Comparison of ENCODE assay signal across 8 cellular contexts in genomic region chr7:137656227-137656849, GRCh38.
A peak's percentile ranks its signal among the peaks of the same experiment; 100 is the strongest.
DNase-seq lines count a peak whose midpoint lies in the region; ATAC-seq, FAIRE-seq and TF ChIP-seq lines count a peak whose summit lies in the region.

No MANE protein-coding gene starts in this region.

- H3K27ac Mint-ChIP-seq in naive thymus-derived CD4-positive, alpha-beta T cell, result no peak overlapping the region

- POLR2A ChIA-PET in naive thymus-derived CD4-positive, alpha-beta T cell (lab: Charles Lee), result interaction anchor here (0.7 kb wide), 1 partner anchor 207 kb away, joined by 3 read pairs; no protein-coding TSS in a partner anchor

- H3K9me3 Mint-ChIP-seq in naive thymus-derived CD4-positive, alpha-beta T cell, result no peaks in the 10 kb centered on the region

- no peak for TF ChIP-seq POLR2A in esophagus squamous epithelium (IDR thresholded peaks at IDR 0.05)

- H3K4me3 ChIP-seq in esophagus squamous epithelium (no peak overlapping the region), subcutaneous abdominal adipose tissue (ENCODE audit: low read depth in 1 of 5, low read length in 5 of 5) (no peak overlapping the region)
- H3K4me3 ChIP-seq in naive thymus-derived CD4-positive, alpha-beta T cell (ENCODE audit: low read length), result no peak overlapping the region

- H3K36me3 Mint-ChIP-seq in naive thymus-derived CD4-positive, alpha-beta T cell, result no peaks in the 10 kb centered on the region

- H3K27me3 ChIP-seq in esophagus squamous epithelium (no peaks in the 10 kb centered on the region), subcutaneous abdominal adipose tissue (ENCODE audit: control insufficient read depth in 5 of 5, insufficient read depth in 4 of 5, low read length in 5 of 5) (no peaks in the 10 kb centered on the region)
- no peaks in the 10 kb centered on the region for H3K27me3 ChIP-seq in naive thymus-derived CD4-positive, alpha-beta T cell (ENCODE audit: control insufficient read depth in 2 of 2, insufficient read depth in 2 of 2, low read length in 2 of 2)

- peaks cover 0 to 19% (median 3%) of the 10 kb centered on the region in 3 donors for H3K4me1 ChIP-seq in esophagus squamous epithelium
- H3K4me1 ChIP-seq in naive thymus-derived CD4-positive, alpha-beta T cell (ENCODE audit: control insufficient read depth in 2 of 2, insufficient read depth in 2 of 2, low read length in 2 of 2), result no peaks in the 10 kb centered on the region
- H3K4me1 ChIP-seq in subcutaneous abdominal adipose tissue (ENCODE audit: control insufficient read depth in 5 of 5, insufficient read depth in 5 of 5, low read length in 5 of 5), result peaks cover 3 to 26% (median 12%) of the 10 kb centered on the region in 5 donors

- TF ChIP-seq CTCF in GM20000 (IDR thresholded peaks at IDR 0.05; ENCODE audit: extremely low read depth, missing control alignments) (peak; percentile 58), esophagus squamous epithelium (IDR thresholded peaks at IDR 0.05) (peak in 5 of 6 experiments; percentile 71 to 83 (median 83))

- intact Hi-C loops in esophagus squamous epithelium (cut with DNase I), result loop anchor here (5.0 kb wide), 1 partner anchor 246 kb away; no protein-coding TSS in a partner anchor
- intact Hi-C loops in naive thymus-derived CD4-positive, alpha-beta T cell (cut with micrococcal nuclease), result loop anchor here (1.0 kb wide), 3 partner anchors 243 to 353 kb away; no protein-coding TSS in a partner anchor

- H3K4me1 Mint-ChIP-seq in naive thymus-derived CD4-positive, alpha-beta T cell, result peaks cover 0 to 4% (median 0%) of the 10 kb centered on the region in 7 donors

- H3K36me3 ChIP-seq in esophagus squamous epithelium, result no peaks in the 10 kb centered on the region
- H3K36me3 ChIP-seq in naive thymus-derived CD4-positive, alpha-beta T cell (ENCODE audit: control insufficient read depth in 2 of 3, insufficient read depth in 3 of 3, low read length in 3 of 3), result no peaks in the 10 kb centered on the region
- H3K36me3 ChIP-seq in subcutaneous abdominal adipose tissue (ENCODE audit: control insufficient read depth in 5 of 5, insufficient read depth in 5 of 5, low read length in 5 of 5), result no peaks in the 10 kb centered on the region

- WGBS in esophagus squamous epithelium, 2 donors, result 4 to 6% methylated on average over 8 of the region's 8 CpGs

- H3K27ac ChIP-seq in esophagus squamous epithelium, result no peak overlapping the region
- no peak overlapping the region for H3K27ac ChIP-seq in naive thymus-derived CD4-positive, alpha-beta T cell (ENCODE audit: low read depth, low read length)
- H3K27ac ChIP-seq in subcutaneous abdominal adipose tissue (ENCODE audit: low read depth, low read length), result peak overlapping the region; percentile 42

- FAIRE-seq in HTR-8/SVneo (lab: Jason Lieb, UNC), result no peak

- H3K9me3 ChIP-seq in esophagus squamous epithelium (no peaks in the 10 kb centered on the region), subcutaneous abdominal adipose tissue (ENCODE audit: control insufficient read depth in 5 of 5, low read length in 5 of 5) (no peaks in the 10 kb centered on the region)
- no peaks in the 10 kb centered on the region for H3K9me3 ChIP-seq in naive thymus-derived CD4-positive, alpha-beta T cell (ENCODE audit: control insufficient read depth in 2 of 3, low read length in 3 of 3)

- peak; percentile 57 for DNase-seq in COLO668 (lab: John Stamatoyannopoulos, UW; ENCODE audit: unreplicated experiment)
- peak; percentile 59 for DNase-seq in GM20000 (ENCODE audit: low spot score)
- peak; percentile 33 for DNase-seq in HTR-8/SVneo (ENCODE audit: insufficient read length, low spot score)
- peak; percentile 2 for DNase-seq in NOMO-1 treated with dmso at 0.1 percent for 144 hours (lab: John Stamatoyannopoulos, UW; ENCODE audit: unreplicated experiment)
- peak; percentile 37 for DNase-seq in activated T-cell treated with anti-CD3 and anti-CD28 coated beads for 1 hour (ENCODE audit: low read depth)
- DNase-seq in esophagus squamous epithelium (lab: John Stamatoyannopoulos, UW), result no peak
- peak in 8 of 9 donors; percentile 7 to 64 (median 33) for DNase-seq in naive thymus-derived CD4-positive, alpha-beta T cell

- CTCF ChIA-PET in naive thymus-derived CD4-positive, alpha-beta T cell (lab: Charles Lee), result interaction anchor here (0.6 to 1.2 kb wide), 4 partner anchors 20 to 440 kb away, joined by 3 to 6 read pairs (median 4); no protein-coding TSS in a partner anchor

- ATAC-seq in naive thymus-derived CD4-positive, alpha-beta T cell, result peak; percentile 46

- H3K9ac ChIP-seq in subcutaneous abdominal adipose tissue (ENCODE audit: low read length in 5 of 5), result peak overlapping the region in 1 of 5 donors; percentile 44

- H3K4me3 Mint-ChIP-seq in naive thymus-derived CD4-positive, alpha-beta T cell, result no peak overlapping the region

- H3K27me3 Mint-ChIP-seq in naive thymus-derived CD4-positive, alpha-beta T cell, result peaks cover 0 to 11% (median 5%) of the 10 kb centered on the region in 5 donors
